12 cellular contexts compared by ENCODE assay signal in genomic region chr13:99316657-99317244, GRCh38. TPM values are rescaled to one million over a fixed set of nuclear protein-coding genes. Genes with fewer than 3 reads are reported as not detected.
DNase-seq lines count a peak whose midpoint lies in the region; ATAC-seq lines count a peak whose summit lies in the region.
"Had no signal": no experiment of that assay in that cellular context is flagged by ENCODE, and none has a peak within 500 bp of the region (broad histone marks: within the 10 kb centered on the region; RNA-seq: fewer than 3 reads in every experiment).

No MANE protein-coding gene starts in this region.

- peak overlapping the region; percentile 99 for H3K27ac Mint-ChIP-seq in activated T-cell treated with anti-CD3 and anti-CD28 coated beads, Interleukin-2, amount 50 U/mL, for 24 hours
- peak overlapping the region; percentile 38 for H3K27ac Mint-ChIP-seq in activated CD4-positive, alpha-beta memory T cell treated with anti-CD3 and anti-CD28 coated beads, Interleukin-2, amount 10 ng/mL, durations not matched to agents 7 days and 5 days
- H3K27ac Mint-ChIP-seq in naive thymus-derived CD4-positive, alpha-beta T cell = peak overlapping the region; percentile 71 to 99 (median 96)

- H3K36me3 ChIP-seq in naive thymus-derived CD4-positive, alpha-beta T cell (ENCODE audit: control insufficient read depth in 2 of 3, insufficient read depth in 3 of 3, low read length in 3 of 3) = peaks cover 0 to 8% (median 7%) of the 10 kb centered on the region in 3 experiments

- no peak for ATAC-seq in naive thymus-derived CD4-positive, alpha-beta T cell
- ATAC-seq in GM21529 (IDR thresholded peaks at IDR 0.05; ENCODE audit: unreplicated experiment) = no peak
- no peak for ATAC-seq in HG03571 (IDR thresholded peaks at IDR 0.05; ENCODE audit: unreplicated experiment)

- CTCF ChIA-PET in activated CD4-positive, alpha-beta memory T cell treated with anti-CD3 and anti-CD28 coated beads, Interleukin-2, amount 10 ng/mL, durations not matched to agents 7 days and 5 days (lab: Charles Lee) = interaction anchor here (1.0 kb wide), 1 partner anchor 43 kb away, joined by 3 read pairs; no protein-coding TSS in a partner anchor
- CTCF ChIA-PET in naive thymus-derived CD4-positive, alpha-beta T cell (lab: Charles Lee) = interaction anchor here (1.4 to 1.7 kb wide), 2 partner anchors 11 to 70 kb away, joined by 3 to 6 read pairs; no protein-coding TSS in a partner anchor

- H3K9me3 ChIP-seq in naive thymus-derived CD4-positive, alpha-beta T cell (ENCODE audit: control insufficient read depth in 2 of 3, low read length in 3 of 3) = no peaks in the 10 kb centered on the region
- H3K9me3 ChIP-seq: suprapubic skin had no signal

- H3K27me3 Mint-ChIP-seq in activated T-cell treated with anti-CD3 and anti-CD28 coated beads, Interleukin-2, amount 50 U/mL, for 24 hours = no peaks in the 10 kb centered on the region
- no peaks in the 10 kb centered on the region for H3K27me3 Mint-ChIP-seq in activated CD4-positive, alpha-beta memory T cell treated with anti-CD3 and anti-CD28 coated beads, Interleukin-2, amount 10 ng/mL, durations not matched to agents 7 days and 5 days
- H3K27me3 Mint-ChIP-seq in naive thymus-derived CD4-positive, alpha-beta T cell = no peaks in the 10 kb centered on the region

- DNase-seq in activated T-cell treated with anti-CD3 and anti-CD28 coated beads, Interleukin-2, amount 50 U/mL, for 24 hours = no peak
- DNase-seq in activated T-cell treated with anti-CD3 and anti-CD28 coated beads for 4 hours (no peak), NCI-H1105 treated with DMSO at 0.1 percent for 48 hours (lab: John Stamatoyannopoulos, UW) (peak; percentile 56), midbrain (lab: John Stamatoyannopoulos, UW) (no peak)
- no peak for DNase-seq in activated CD4-positive, alpha-beta memory T cell treated with anti-CD3 and anti-CD28 coated beads, Interleukin-2, amount 10 ng/mL, durations not matched to agents 7 days and 5 days
- no peak for DNase-seq in naive thymus-derived CD4-positive, alpha-beta T cell
- DNase-seq: activated gamma-delta T cell, head of caudate nucleus had no signal

- H3K4me3 ChIP-seq in naive thymus-derived CD4-positive, alpha-beta T cell (ENCODE audit: low read length) = peak overlapping the region; percentile 8
- H3K4me3 ChIP-seq: suprapubic skin had no signal

- H3K4me1 ChIP-seq in naive thymus-derived CD4-positive, alpha-beta T cell (ENCODE audit: control insufficient read depth in 2 of 2, insufficient read depth in 2 of 2, low read length in 2 of 2) = peaks cover 51 to 73% of the 10 kb centered on the region in 2 donors

- no peaks in the 10 kb centered on the region for H3K27me3 ChIP-seq in naive thymus-derived CD4-positive, alpha-beta T cell (ENCODE audit: control insufficient read depth in 2 of 2, insufficient read depth in 2 of 2, low read length in 2 of 2)
- H3K27me3 ChIP-seq: suprapubic skin had no signal

- H3K27ac ChIP-seq in naive thymus-derived CD4-positive, alpha-beta T cell (ENCODE audit: low read depth, low read length) = peak overlapping the region; percentile 90
- H3K27ac ChIP-seq: suprapubic skin had no signal

- H3K4me3 Mint-ChIP-seq in activated T-cell treated with anti-CD3 and anti-CD28 coated beads, Interleukin-2, amount 50 U/mL, for 24 hours = peak overlapping the region; percentile 2
- H3K4me3 Mint-ChIP-seq in activated CD4-positive, alpha-beta memory T cell treated with anti-CD3 and anti-CD28 coated beads, Interleukin-2, amount 10 ng/mL, durations not matched to agents 7 days and 5 days = no peak overlapping the region
- H3K4me3 Mint-ChIP-seq in naive thymus-derived CD4-positive, alpha-beta T cell = peak overlapping the region; percentile 33 to 87 (median 72)

- H3K4me1 Mint-ChIP-seq in activated T-cell treated with anti-CD3 and anti-CD28 coated beads, Interleukin-2, amount 50 U/mL, for 24 hours (ENCODE audit: low read depth) = peaks cover 87% of the 10 kb centered on the region
- H3K4me1 Mint-ChIP-seq in activated CD4-positive, alpha-beta memory T cell treated with anti-CD3 and anti-CD28 coated beads, Interleukin-2, amount 10 ng/mL, durations not matched to agents 7 days and 5 days = peaks cover 69% of the 10 kb centered on the region
- H3K4me1 Mint-ChIP-seq in naive thymus-derived CD4-positive, alpha-beta T cell = peaks cover 48 to 95% (median 73%) of the 10 kb centered on the region in 7 donors

- H3K36me3 Mint-ChIP-seq in activated T-cell treated with anti-CD3 and anti-CD28 coated beads, Interleukin-2, amount 50 U/mL, for 24 hours (ENCODE audit: low read depth) = peaks cover 67% of the 10 kb centered on the region
- peaks cover 36% of the 10 kb centered on the region for H3K36me3 Mint-ChIP-seq in activated CD4-positive, alpha-beta memory T cell treated with anti-CD3 and anti-CD28 coated beads, Interleukin-2, amount 10 ng/mL, durations not matched to agents 7 days and 5 days (ENCODE audit: low read depth)
- peaks cover 4 to 35% (median 17%) of the 10 kb centered on the region in 5 donors for H3K36me3 Mint-ChIP-seq in naive thymus-derived CD4-positive, alpha-beta T cell

- H3K9me3 Mint-ChIP-seq in activated T-cell treated with anti-CD3 and anti-CD28 coated beads, Interleukin-2, amount 50 U/mL, for 24 hours = no peaks in the 10 kb centered on the region
- no peaks in the 10 kb centered on the region for H3K9me3 Mint-ChIP-seq in activated CD4-positive, alpha-beta memory T cell treated with anti-CD3 and anti-CD28 coated beads, Interleukin-2, amount 10 ng/mL, durations not matched to agents 7 days and 5 days
- H3K9me3 Mint-ChIP-seq in naive thymus-derived CD4-positive, alpha-beta T cell = peaks cover 0 to 3% (median 0%) of the 10 kb centered on the region in 11 donors

- POLR2A ChIA-PET in activated CD4-positive, alpha-beta memory T cell treated with anti-CD3 and anti-CD28 coated beads, Interleukin-2, amount 10 ng/mL, durations not matched to agents 7 days and 5 days (lab: Charles Lee) = interaction anchor here (0.9 to 7.1 kb wide), 2 partner anchors 13 to 37 kb away, joined by 3 to 139 read pairs; partner anchors contain the start of gene GPR183
- POLR2A ChIA-PET in naive thymus-derived CD4-positive, alpha-beta T cell (lab: Charles Lee) = interaction anchor here (0.8 to 1.8 kb wide), 4 partner anchors 11 to 41 kb away, joined by 3 to 7 read pairs (median 4); no protein-coding TSS in a partner anchor

- intact Hi-C loops in naive thymus-derived CD4-positive, alpha-beta T cell (cut with micrococcal nuclease) = no loop called here

RNA-seq across cellular contexts. Expression of gene GPR183, which starts 9.6 kb away (rescaled TPM):
- 10 to 100 TPM; 43.7 to 46.2 TPM for total RNA-seq in activated CD4-positive, alpha-beta memory T cell treated with anti-CD3 and anti-CD28 coated beads, Interleukin-2, amount 10 ng/mL, durations not matched to agents 7 days and 5 days
- total RNA-seq in naive thymus-derived CD4-positive, alpha-beta T cell = 100 to 1,000 TPM in 4 of 5 experiments, 10 to 100 TPM in 1; 26.8 to 231 (median 112) TPM
- 100 to 1,000 TPM; 234 to 241 TPM for polyA plus RNA-seq in naive thymus-derived CD4-positive, alpha-beta T cell
- total RNA-seq: pulmonary artery endothelial cell had no signal

RNA-seq across cellular contexts. Expression of gene GPR18, which starts 58.6 kb away (rescaled TPM):
- total RNA-seq in activated CD4-positive, alpha-beta memory T cell treated with anti-CD3 and anti-CD28 coated beads, Interleukin-2, amount 10 ng/mL, durations not matched to agents 7 days and 5 days = 10 to 100 TPM; 10.3 to 10.4 TPM
- 10 to 100 TPM; 11.5 to 40.4 (median 21.1) TPM for total RNA-seq in naive thymus-derived CD4-positive, alpha-beta T cell
- 10 to 100 TPM; 27.9 to 35.9 TPM for polyA plus RNA-seq in naive thymus-derived CD4-positive, alpha-beta T cell
- total RNA-seq: pulmonary artery endothelial cell, suprapubic skin had no signal

Comparison
In these comparisons a context has a peak if more than half of its experiments do, and no peak if none do; other contexts are left out.
1. H3K27ac Mint-ChIP-seq: peak in every context shown above with its lines; median percentile 99 in activated T-cell treated with anti-CD3 and anti-CD28 coated beads, Interleukin-2, amount 50 U/mL, for 24 hours; 96 in naive thymus-derived CD4-positive, alpha-beta T cell; 38 in activated CD4-positive, alpha-beta memory T cell treated with anti-CD3 and anti-CD28 coated beads, Interleukin-2, amount 10 ng/mL, durations not matched to agents 7 days and 5 days.